16 cellular contexts compared by ENCODE assay signal in the genomic region with DNA sequence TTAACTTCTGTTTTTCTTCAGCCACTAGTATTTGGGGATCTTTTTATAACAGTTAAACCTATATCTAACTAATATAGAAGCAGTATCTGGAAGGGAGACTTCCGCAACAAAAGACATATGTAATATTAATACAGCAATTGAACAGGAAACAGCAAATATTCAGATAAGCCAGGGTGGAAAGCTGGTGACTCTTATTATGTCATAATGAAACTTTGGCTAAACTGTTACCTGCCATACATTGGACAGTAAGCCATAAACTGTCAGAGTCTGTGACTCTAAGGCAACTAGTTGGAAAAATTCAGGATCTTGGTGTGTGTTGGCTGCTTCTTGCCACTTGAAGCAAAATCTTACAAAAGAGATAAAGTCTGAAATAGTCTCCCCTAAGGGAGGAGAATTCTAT. TPM values are rescaled to one million over a fixed set of nuclear protein-coding genes. Genes with fewer than 3 reads are reported as not detected.
A peak's percentile ranks its signal among the peaks of the same experiment; 100 is the strongest.
DNase-seq lines count a peak whose midpoint lies in the region; ATAC-seq, FAIRE-seq and TF ChIP-seq lines count a peak whose summit lies in the region.
"Had no signal": no experiment of that assay in that cellular context is flagged by ENCODE, and none has a peak within 500 bp of the region (broad histone marks: within the 10 kb centered on the region; RNA-seq: fewer than 3 reads in every experiment).

No MANE protein-coding gene starts in this region.

- RAD21 ChIA-PET in GM12878 (lab: Charles Lee; ENCODE audit: unreplicated experiment), result interaction anchor here (1.1 kb wide), 1 partner anchor 16 kb away, joined by 4 read pairs; no protein-coding TSS in a partner anchor

- CTCF ChIA-PET in GM12878 (lab: Yijun Ruan, JAX), result interaction anchor here (1.2 to 4.4 kb wide), 3 partner anchors 9 to 55 kb away, joined by 3 to 33 read pairs (median 4); no protein-coding TSS in a partner anchor

- FAIRE-seq in GM19239 (lab: Jason Lieb, UNC), result peak; percentile 28
- FAIRE-seq in GM12878 (lab: Jason Lieb, UNC), result no peak

- in situ Hi-C loops in GM12878 (cut with MboI), result no loop called here

- TF ChIP-seq CTCF in GM12878 (IDR thresholded peaks at IDR 0.05 in 2 of 3, conservative IDR thresholded peaks at IDR 0.05 in 1 of 3; ENCODE audit: control insufficient read depth in 2 of 3, extremely low read depth in 1 of 3, insufficient read depth in 1 of 3, low read depth in 3 of 3, low read length in 3 of 3), result no peak

- no TSS peak for BruUV-seq in GM12878 (replicated peaks; lab: Mats Ljungman, UMichigan)

- H3K4me2 ChIP-seq in GM12878 (ENCODE audit: control insufficient read depth, insufficient read depth), result no peak overlapping the region
- H3K4me2 ChIP-seq: BLaER1 treated with 17β-estradiol and CSF1 and Interleukin-3, amounts not matched to agents 10 nM and 100 nM; GM23338 had no signal

- no peaks in the 10 kb centered on the region for H3K36me3 ChIP-seq in GM12878 (ENCODE audit: control insufficient read depth in 2 of 2, insufficient read depth in 2 of 2, low read length in 1 of 2)
- H3K36me3 ChIP-seq: BLaER1 treated with 17β-estradiol and CSF1 and Interleukin-3, amounts not matched to agents 10 nM and 100 nM had no signal

- SMC1A ChIA-PET in GM12878 (lab: Charles Lee; ENCODE audit: uncharacterized antibody, unreplicated experiment), result interaction anchor here (1.1 to 4.0 kb wide), 4 partner anchors 16 to 125 kb away, joined by 3 to 20 read pairs (median 6); no protein-coding TSS in a partner anchor

- no peak overlapping the region for H2AFZ ChIP-seq in GM12878 (ENCODE audit: control insufficient read depth, low read depth, low read length)
- H2AFZ ChIP-seq: GM23338 had no signal

- no peaks in the 10 kb centered on the region for H3K79me2 ChIP-seq in GM12878 (ENCODE audit: control insufficient read depth, insufficient read depth, low read length)

- no peaks in the 10 kb centered on the region for H4K20me1 ChIP-seq in GM12878 (ENCODE audit: control insufficient read depth, insufficient read depth)
- H4K20me1 ChIP-seq: BLaER1 treated with 17β-estradiol and CSF1 and Interleukin-3, amounts not matched to agents 10 nM and 100 nM had no signal

- no peak overlapping the region for H3K27ac ChIP-seq in GM12878 (ENCODE audit: control insufficient read depth, insufficient read depth)
- H3K27ac ChIP-seq: BLaER1 treated with 17β-estradiol and CSF1 and Interleukin-3, amounts not matched to agents 10 nM and 100 nM had no signal

- TF ChIP-seq EP300 in GM12878 (IDR thresholded peaks at IDR 0.05; ENCODE audit: borderline replicate concordance in 1 of 2, control insufficient read depth in 1 of 2, low read depth in 2 of 2, low read length in 2 of 2), result no peak

- no peak overlapping the region for H3K4me3 ChIP-seq in GM12878
- H3K4me3 ChIP-seq: BLaER1 treated with 17β-estradiol and CSF1 and Interleukin-3, amounts not matched to agents 10 nM and 100 nM; GM23338 had no signal

- H3K9me3 ChIP-seq in GM12878 (replicated peaks; ENCODE audit: control insufficient read depth, insufficient read depth, low read length), result no peaks in the 10 kb centered on the region
- H3K9me3 ChIP-seq: BLaER1 treated with 17β-estradiol and CSF1 and Interleukin-3, amounts not matched to agents 10 nM and 100 nM had no signal

- H3K9ac ChIP-seq in GM12878 (ENCODE audit: control insufficient read depth, insufficient read depth, low read length), result no peak overlapping the region
- H3K9ac ChIP-seq: BLaER1 treated with 17β-estradiol and CSF1 and Interleukin-3, amounts not matched to agents 10 nM and 100 nM had no signal

- 91% methylated on average over 1 of the region's 1 CpG for WGBS in GM12878 (ENCODE audit: insufficient coverage, insufficient replicate concordance, low lambda C conversion rate, missing lambda C conversion rate)

- DNase-seq in GM19239 (ENCODE audit: insufficient read length, low spot score) (no peak), GM12878 (ENCODE audit: low read depth, low spot score) (no peak), COLO668 (lab: John Stamatoyannopoulos, UW; ENCODE audit: unreplicated experiment) (no peak), NCI-H1930 (lab: John Stamatoyannopoulos, UW) (no peak)
- DNase-seq in stimulated activated CD4-positive, alpha-beta T cell treated with anti-CD3 and anti-CD28 coated beads, Interleukin-12 subunit alpha, Interleukin-12 subunit beta, amount 100 ng/mL, for 4 hours, result no peak
- DNase-seq: ACHN; Calu3; CD4-positive, CD25-positive, alpha-beta regulatory T cell; DMS 273 treated with DMSO at 0.1 percent for 48 hours; H7; KG1 had no signal

- TF ChIP-seq POLR2A in GM12878 (IDR thresholded peaks at IDR 0.05; ENCODE audit: low read depth, low read length), result no peak

- peaks cover 12% of the 10 kb centered on the region for H3K4me1 ChIP-seq in GM12878 (ENCODE audit: control insufficient read depth, insufficient read depth, low read length)

- no peak for TF ChIP-seq RAD21 in GM12878 (IDR thresholded peaks at IDR 0.05; ENCODE audit: insufficient read depth, low read depth, low read length)

- POLR2A ChIA-PET in GM12878 (lab: Charles Lee), result interaction anchor here (1.5 kb wide), 1 partner anchor 56 kb away, joined by 4 read pairs; no protein-coding TSS in a partner anchor

- peak; percentile 29 for ATAC-seq in GM18508 (IDR thresholded peaks at IDR 0.05; ENCODE audit: insufficient read depth, unreplicated experiment)
- ATAC-seq in HG02885 (IDR thresholded peaks at IDR 0.05; ENCODE audit: poor library complexity, unreplicated experiment), result peak; percentile 37
- ATAC-seq in GM12878, result peak; percentile 41
- ATAC-seq in HG03280 (IDR thresholded peaks at IDR 0.05; ENCODE audit: unreplicated experiment), result no peak
- ATAC-seq: GM23338 had no signal

- H3K27me3 ChIP-seq in GM12878 (replicated peaks in 1 of 2; ENCODE audit: control insufficient read depth in 2 of 2, insufficient read depth in 2 of 2, low read length in 1 of 2), result no peaks in the 10 kb centered on the region
- H3K27me3 ChIP-seq: BLaER1 treated with 17β-estradiol and CSF1 and Interleukin-3, amounts not matched to agents 10 nM and 100 nM had no signal

- intact Hi-C loops in GM12878 (cut with micrococcal nuclease; ENCODE audit: unreplicated experiment), result loop anchor here (1.0 to 5.0 kb wide), 2 partner anchors 18 to 57 kb away; partner anchors contain the start of gene SNX2

TF ChIP-seq in GM12878, 131 proteins besides CTCF, POLR2A, EP300 and RAD21 (continues in another document):
- TF ChIP-seq MXI1 (IDR thresholded peaks at IDR 0.05; ENCODE audit: low read depth, low read length) (no peak), JUNB (IDR thresholded peaks at IDR 0.05) (peak; percentile 63; the same call in 1 of the 2 replicates), SPI1 (IDR thresholded peaks at IDR 0.05; ENCODE audit: borderline replicate concordance, insufficient read depth, low read depth, low read length) (no peak), HCFC1 (IDR thresholded peaks at IDR 0.05; ENCODE audit: low read length) (no peak), ETV6 (conservative IDR thresholded peaks at IDR 0.05 in 1 of 2, IDR thresholded peaks at IDR 0.05 in 1 of 2; ENCODE audit: borderline replicate concordance in 1 of 2, low read depth in 1 of 2) (peak in 1 of 2 experiments; percentile 52; a peak in 1 of 4 replicates), EGR1 (IDR thresholded peaks at IDR 0.05; ENCODE audit: borderline replicate concordance in 1 of 2, low read depth in 2 of 2, low read length in 2 of 2) (no peak), NKRF (conservative IDR thresholded peaks at IDR 0.05) (no peak), CHD2 (IDR thresholded peaks at IDR 0.05; ENCODE audit: borderline replicate concordance, low read depth, low read length) (no peak), CHD4 (IDR thresholded peaks at IDR 0.05) (no peak)

RNA-seq across cellular contexts. Expression of gene SNX2, which starts 54.5 kb away (rescaled TPM):
- total RNA-seq in GM12878 (2013; cell fraction: nucleolus; rRNA removed), result 85.2 and 85.6 TPM in 2 replicates
- total RNA-seq in GM12878 (2014; rRNA removed) (46.3 and 49.5 TPM in 2 replicates), GM12878 (2014; rRNA removed; fragmentation: Illumina TruSeq; extraction: Trizol) (67.9 and 72.5 TPM in 2 replicates), GM12878 (2021) (43.9 and 53.0 TPM in 2 replicates)
- 42.2 TPM for polyA plus RNA-seq in GM12878 (2011; ENCODE audit: low read depth)
- polyA plus RNA-seq in GM12878 (2011; rRNA removed) (62.5 and 69.6 TPM in 2 replicates), GM12878 (2014; fragmentation: Illumina TruSeq; extraction: Trizol) (68.6 and 83.8 TPM in 2 replicates), GM12878 (2014; fragmentation: Nextera tagmentation; extraction: Ambion mirVana) (10 to 100 TPM; 59.3 to 63.5 TPM), GM12878 (2014; rRNA removed) (41.1 and 51.9 TPM in 2 replicates), GM12878 (2016; fragmentation: Nextera tagmentation; extraction: Ambion mirVana) (10 to 100 TPM; 84.1 to 84.3 TPM)
- polyA plus RNA-seq in GM12878 (2011; cell fraction: cytosol; rRNA removed), result 19.3 and 31.2 TPM in 2 replicates
- polyA plus RNA-seq in GM12878 (2011; cell fraction: nucleus; rRNA removed), result 16.2 and 18.3 TPM in 2 replicates
- 56.0 and 57.2 TPM in 2 replicates for polyA plus RNA-seq in GM12878 (2012)
- polyA minus RNA-seq in GM12878 (2011; rRNA and poly(A)+ RNA removed), result 37.2 and 48.9 TPM in 2 replicates
- polyA minus RNA-seq in GM12878 (2011; cell fraction: cytosol; rRNA and poly(A)+ RNA removed), result 22.3 and 34.7 TPM in 2 replicates
- 26.7 and 36.3 TPM in 2 replicates for polyA minus RNA-seq in GM12878 (2011; cell fraction: nucleus; rRNA and poly(A)+ RNA removed)
